In the genomic region with DNA sequence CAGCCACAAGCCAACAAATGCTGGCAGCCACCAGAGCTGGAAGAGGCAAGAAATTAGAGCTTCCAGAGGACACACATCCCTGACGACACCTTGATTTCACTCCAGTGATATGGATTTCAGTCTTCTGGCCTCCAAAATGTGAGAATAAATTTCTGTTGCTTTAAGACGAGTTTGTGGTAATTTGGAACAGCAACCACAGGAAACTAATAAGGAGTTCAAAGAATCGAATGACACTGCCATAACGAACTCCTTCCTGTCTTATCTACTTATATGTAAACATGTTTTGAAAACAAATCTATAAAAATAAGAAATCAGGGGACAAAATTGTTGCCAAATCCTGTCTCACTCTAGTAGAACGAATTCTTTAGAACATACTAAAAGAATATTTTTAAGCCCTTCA, we compare ENCODE assay signal across 11 cellular contexts.
"Had no signal": no experiment of that assay in that cellular context is flagged by ENCODE, and none has a peak within 500 bp of the region (broad histone marks: within the 10 kb centered on the region; RNA-seq: fewer than 3 reads in every experiment).

No MANE protein-coding gene starts in this region.

- H3K4me3 ChIP-seq: GM23248, HAP-1, K562 had no signal

- H3K36me3 ChIP-seq: HAP-1 had no signal

- H2AFZ ChIP-seq: GM23248 had no signal

- H3K27ac ChIP-seq: GM23248, HL-60 had no signal

- ATAC-seq: HCT116, HepG2, K562 had no signal

- DNase-seq: GM23248, GOT3, H7, HFFc6, Karpas-422, KG1 had no signal

- H3K9ac ChIP-seq: GM23248 had no signal

- H3K9me3 ChIP-seq: HAP-1 had no signal
